8 cellular contexts compared by ENCODE assay signal in genomic region chr15:45714501-45715488, GRCh38.
DNase-seq lines count a peak whose midpoint lies in the region; ATAC-seq, FAIRE-seq and TF ChIP-seq lines count a peak whose summit lies in the region.

No MANE protein-coding gene starts in this region.

- H4K5ac ChIP-seq in H1 (ENCODE audit: insufficient read length, low read depth, low read length) (no peak overlapping the region), mesendoderm (ENCODE audit: low read length) (no peak overlapping the region)

- peaks cover 21% of the 10 kb centered on the region for H3K27me3 Mint-ChIP-seq in activated CD4-positive, alpha-beta T cell treated with anti-CD3 and anti-CD28 coated beads for 36 hours

- H3K4ac ChIP-seq in H1 (replicated peaks; ENCODE audit: insufficient read length, low read depth, low read length) (no peak overlapping the region), mesendoderm (ENCODE audit: low read depth, low read length) (no peak overlapping the region)

- no peak for TF ChIP-seq POLR2A in H1 (IDR thresholded peaks at IDR 0.05; ENCODE audit: control extremely low read depth in 1 of 2, low read depth in 2 of 2, low read length in 2 of 2)

- no peaks in the 10 kb centered on the region for H4K20me1 ChIP-seq in H1 (replicated peaks in 1 of 2; ENCODE audit: control insufficient read depth in 1 of 2, insufficient read depth in 2 of 2, low read length in 2 of 2)

- H2BK5ac ChIP-seq in H1 (ENCODE audit: low read depth, low read length) (no peak overlapping the region), mesendoderm (ENCODE audit: low read length) (no peak overlapping the region)

- TF ChIP-seq CTCF in H1 (IDR thresholded peaks at IDR 0.05; ENCODE audit: control extremely low read depth in 1 of 3, insufficient read depth in 1 of 3, low read depth in 1 of 3, low read length in 3 of 3), result peak; percentile 88 to 96 (median 93)

- peak; percentile 88 to 89 for TF ChIP-seq RAD21 in H1 (IDR thresholded peaks at IDR 0.05 in 1 of 2, conservative IDR thresholded peaks at IDR 0.05 in 1 of 2; ENCODE audit: low read depth in 2 of 2, low read length in 2 of 2)

- H3K9me3 ChIP-seq in H1 (ENCODE audit: insufficient read depth in 2 of 2, low read depth in 1 of 2, low read length in 1 of 2), result no peaks in the 10 kb centered on the region

- H3K4me2 ChIP-seq in H1 (ENCODE audit: insufficient read depth in 1 of 2, low read depth in 2 of 2, low read length in 2 of 2) (peak overlapping the region in 1 of 2 experiments; percentile 38; a peak in 1 of 4 replicates), mesendoderm (ENCODE audit: low read length) (peak overlapping the region; percentile 6)

- no peak overlapping the region for H3K14ac ChIP-seq in H1 (ENCODE audit: insufficient read length)

- no peak overlapping the region for H3K27ac Mint-ChIP-seq in activated CD4-positive, alpha-beta T cell treated with anti-CD3 and anti-CD28 coated beads for 36 hours

- H2BK20ac ChIP-seq in H1 (ENCODE audit: low read length), result no peak overlapping the region

- H3K4me1 ChIP-seq in H1 (replicated peaks in 1 of 4; ENCODE audit: control insufficient read depth in 3 of 4, insufficient read depth in 4 of 4, low read length in 3 of 4) (peaks cover 0 to 2% (median 0%) of the 10 kb centered on the region in 4 experiments; a peak in 2 of 7 replicates), mesendoderm (ENCODE audit: control insufficient read depth, low read depth, low read length) (peaks cover 2% of the 10 kb centered on the region)

- H3K27me3 ChIP-seq in H1 (replicated peaks in 1 of 4; ENCODE audit: control insufficient read depth in 3 of 4, extremely low read depth in 1 of 4, insufficient read depth in 3 of 4, low read length in 3 of 4), result no peaks in the 10 kb centered on the region
- H3K27me3 ChIP-seq in mesendoderm (ENCODE audit: insufficient read depth, low read length, poor library complexity), result no peaks in the 10 kb centered on the region

- H3K9me3 Mint-ChIP-seq in activated CD4-positive, alpha-beta T cell treated with anti-CD3 and anti-CD28 coated beads for 36 hours (ENCODE audit: low read depth), result no peaks in the 10 kb centered on the region

- FAIRE-seq in H1 (lab: Jason Lieb, UNC), result peak; percentile 91

- H3K4me3 Mint-ChIP-seq in activated CD4-positive, alpha-beta T cell treated with anti-CD3 and anti-CD28 coated beads for 36 hours, result no peak overlapping the region

- H3K23me2 ChIP-seq in H1 (ENCODE audit: low read depth, low read length), result no peaks in the 10 kb centered on the region; the same call in 1 of the 2 replicates

- POLR2A ChIA-PET in activated CD4-positive, alpha-beta T cell treated with anti-CD3 and anti-CD28 coated beads for 36 hours (lab: Charles Lee), result no interaction called here
- POLR2A ChIA-PET in H1 (lab: Charles Lee; ENCODE audit: partially characterized antibody), result interaction anchor here (1.1 kb wide), 1 partner anchor 71 kb away, joined by 3 read pairs; no protein-coding TSS in a partner anchor

- H3K4me3 ChIP-seq in H1 (ENCODE audit: extremely low read depth in 1 of 4, insufficient read depth in 2 of 4, low read depth in 3 of 4, low read length in 4 of 4) (no peak overlapping the region), mesendoderm (ENCODE audit: low read length) (no peak overlapping the region)

- H2BK120ac ChIP-seq in H1 (replicated peaks; ENCODE audit: low read depth, low read length) (no peak overlapping the region), mesendoderm (ENCODE audit: low read depth, low read length) (no peak overlapping the region)

- H3K27ac ChIP-seq in H1 (ENCODE audit: low read depth, low read length) (no peak overlapping the region), mesendoderm (ENCODE audit: low read depth, low read length) (no peak overlapping the region)

- H3K23ac ChIP-seq in H1 (ENCODE audit: insufficient read length) (no peak overlapping the region), mesendoderm (ENCODE audit: low read length) (no peak overlapping the region)

- H4K8ac ChIP-seq in H1 (ENCODE audit: extremely low read depth, insufficient read depth, low read length) (no peak overlapping the region), mesendoderm (ENCODE audit: low read depth, low read length) (no peak overlapping the region)

- no peak overlapping the region for H2AK5ac ChIP-seq in H1 (ENCODE audit: low read depth, low read length)
- H2AK5ac ChIP-seq in mesendoderm (ENCODE audit: low read length), result no peak overlapping the region

- H2BK12ac ChIP-seq in H1 (ENCODE audit: low read depth, low read length), result no peak overlapping the region; the same call in 1 of the 2 replicates

- peak overlapping the region; percentile 85; the same call in 1 of the 2 replicates for H2AFZ ChIP-seq in H1 (ENCODE audit: low read length)

- H3K36me3 ChIP-seq in H1 (ENCODE audit: control insufficient read depth in 2 of 4, insufficient read depth in 4 of 4, low read length in 3 of 4) (no peaks in the 10 kb centered on the region), mesendoderm (ENCODE audit: control insufficient read depth, insufficient read depth, low read length) (no peaks in the 10 kb centered on the region)

- 39% methylated on average over 27 of the region's 28 CpGs; no CpG with 5 or more reads in 1 of the 2 experiments for WGBS in H1 (ENCODE audit: extremely low coverage in 1 of 2, insufficient coverage in 1 of 2, insufficient read length in 1 of 2, insufficient replicate concordance in 2 of 2, low coverage in 1 of 2, low lambda C conversion rate in 2 of 2, missing lambda C conversion rate in 1 of 2), 2 experiments
- WGBS in mesendoderm (ENCODE audit: extremely low coverage, insufficient coverage, low lambda C conversion rate), result no CpG with 5 or more reads among the region's 28 CpGs

- no peak overlapping the region for H3K56ac ChIP-seq in H1 (replicated peaks; ENCODE audit: insufficient read length, low read depth, low read length)
- peak overlapping the region; percentile 40 for H3K56ac ChIP-seq in mesendoderm (ENCODE audit: low read length)

- H3K18ac ChIP-seq in H1 (ENCODE audit: extremely low read depth, low read length) (no peak overlapping the region), mesendoderm (ENCODE audit: low read length) (no peak overlapping the region)

- peak; percentile 64 for ATAC-seq in activated CD4-positive, alpha-beta T cell treated with anti-CD3 and anti-CD28 coated beads for 36 hours
- ATAC-seq in HG03108 (IDR thresholded peaks at IDR 0.05; ENCODE audit: unreplicated experiment), result no peak

- no peaks in the 10 kb centered on the region for H3K36me3 Mint-ChIP-seq in activated CD4-positive, alpha-beta T cell treated with anti-CD3 and anti-CD28 coated beads for 36 hours (ENCODE audit: low read depth)

- H3K79me1 ChIP-seq in H1 (ENCODE audit: low read depth, low read length), result no peaks in the 10 kb centered on the region
- H3K79me1 ChIP-seq in mesendoderm (ENCODE audit: low read length), result no peaks in the 10 kb centered on the region

- H3K9ac ChIP-seq in H1 (replicated peaks in 1 of 4; ENCODE audit: extremely low read depth in 1 of 4, low read depth in 3 of 4, low read length in 3 of 4), result no peak overlapping the region
- no peak overlapping the region for H3K9ac ChIP-seq in mesendoderm (ENCODE audit: low read length)

- H3K4me1 Mint-ChIP-seq in activated CD4-positive, alpha-beta T cell treated with anti-CD3 and anti-CD28 coated beads for 36 hours, result no peaks in the 10 kb centered on the region

- CTCF ChIA-PET in activated CD4-positive, alpha-beta T cell treated with anti-CD3 and anti-CD28 coated beads for 36 hours (lab: Charles Lee), result interaction anchor here (0.6 to 1.7 kb wide), 6 partner anchors 10 to 1073 kb away, joined by 3 to 12 read pairs (median 4); no protein-coding TSS in a partner anchor
- CTCF ChIA-PET in H1 (lab: Charles Lee; ENCODE audit: partially characterized antibody), result interaction anchor here (0.5 to 6.8 kb wide), 46 partner anchors 8 to 594 kb away, joined by 3 to 89 read pairs (median 4); no protein-coding TSS in a partner anchor

- peak; percentile 63 for DNase-seq in DMS53 treated with DMSO at 0.1 percent for 48 hours (lab: John Stamatoyannopoulos, UW; ENCODE audit: unreplicated experiment)
- peak; percentile 51 for DNase-seq in HCEC 1CT
- DNase-seq in NCI-H2107 (lab: John Stamatoyannopoulos, UW), result peak; percentile 9
- DNase-seq in activated CD4-positive, alpha-beta T cell treated with anti-CD3 and anti-CD28 coated beads for 36 hours, result peak; percentile 75
- peak; percentile 38 to 81 for DNase-seq in H1 (ENCODE audit: low read depth in 1 of 2, low spot score in 2 of 2)
- DNase-seq in mesendoderm, result peak; percentile 83
- DNase-seq in superior temporal gyrus (ENCODE audit: extremely low spot score), result peak; percentile 79

- no peaks in the 10 kb centered on the region for H3K79me2 ChIP-seq in H1 (ENCODE audit: control insufficient read depth in 1 of 2, insufficient read depth in 2 of 2, low read length in 2 of 2)
- H3K79me2 ChIP-seq in mesendoderm (ENCODE audit: control insufficient read depth, insufficient read depth, low read length), result no peaks in the 10 kb centered on the region

- no peak overlapping the region for H4K91ac ChIP-seq in H1 (replicated peaks; ENCODE audit: insufficient read length, low read length)

- H2BK15ac ChIP-seq in H1 (ENCODE audit: low read length), result no peak overlapping the region
- H2BK15ac ChIP-seq in mesendoderm (replicated peaks; ENCODE audit: low read depth), result no peak overlapping the region

- intact Hi-C loops in activated CD4-positive, alpha-beta T cell treated with anti-CD3 and anti-CD28 coated beads for 36 hours (cut with DNase I, micrococcal nuclease), result loop anchor here in 1 of 2 experiments (1.0 to 5.0 kb wide), 2 partner anchors 76 to 598 kb away; no protein-coding TSS in a partner anchor

- no peak for TF ChIP-seq EP300 in H1 (IDR thresholded peaks at IDR 0.05; ENCODE audit: borderline replicate concordance in 1 of 2, low read depth in 2 of 2, low read length in 2 of 2)

TF ChIP-seq in H1, 55 proteins besides CTCF, POLR2A, EP300 and RAD21:
- TF ChIP-seq CREB1 (IDR thresholded peaks at IDR 0.05), result 0 out of 2 replicates have a peak, but pooled peaks have one; percentile 44
- TF ChIP-seq BACH1 (IDR thresholded peaks at IDR 0.05; ENCODE audit: low read length), result no peak
- TF ChIP-seq MAX (IDR thresholded peaks at IDR 0.05), result peak; percentile 92
- no peak for TF ChIP-seq CTBP2 (IDR thresholded peaks at IDR 0.05; ENCODE audit: borderline replicate concordance, insufficient read depth, insufficient read length, low read length)
- peak; percentile 39; the same call in 1 of the 2 replicates for TF ChIP-seq CEBPB (IDR thresholded peaks at IDR 0.05; ENCODE audit: low read depth, low read length)
- TF ChIP-seq E2F6 (IDR thresholded peaks at IDR 0.05), result peak; percentile 72

Comparison
In these comparisons a context has a peak if more than half of its experiments do, and no peak if none do; other contexts are left out.
1. DNase-seq: peak in every context shown above with its lines; median percentile 83 in mesendoderm; 79 in superior temporal gyrus; 75 in activated CD4-positive, alpha-beta T cell treated with anti-CD3 and anti-CD28 coated beads for 36 hours; 63 in DMS53 treated with DMSO at 0.1 percent for 48 hours; 60 in H1; 51 in HCEC 1CT; 9 in NCI-H2107.